In genomic region chr1:7019510-7019909, GRCh38 we compare ENCODE assay signal across 19 cellular contexts.
DNase-seq lines count a peak whose midpoint lies in the region; ATAC-seq and TF ChIP-seq lines count a peak whose summit lies in the region.
"Had no signal": no experiment of that assay in that cellular context is flagged by ENCODE, and none has a peak within 500 bp of the region (broad histone marks: within the 10 kb centered on the region; RNA-seq: fewer than 3 reads in every experiment).

No MANE protein-coding gene starts in this region.

- no peaks in the 10 kb centered on the region for H3K36me3 ChIP-seq in BLaER1
- no peaks in the 10 kb centered on the region for H3K36me3 ChIP-seq in MM.1S (replicated peaks; ENCODE audit: insufficient read depth, low read length)
- H3K36me3 ChIP-seq: MG63 had no signal

- peaks cover 48% of the 10 kb centered on the region for H3K27me3 Mint-ChIP-seq in HFFc6 (ENCODE audit: insufficient read depth)

- H3K79me2 ChIP-seq in MM.1S (ENCODE audit: low read length) = no peaks in the 10 kb centered on the region

- no peaks in the 10 kb centered on the region for H3K9me2 ChIP-seq in MM.1S (replicated peaks; ENCODE audit: insufficient read depth, low read length)

- H3K27me3 ChIP-seq in BLaER1 (no peaks in the 10 kb centered on the region), MM.1S (replicated peaks; ENCODE audit: insufficient read depth, low read length) (peaks cover 32% of the 10 kb centered on the region)
- H3K27me3 ChIP-seq: MG63 had no signal

- peak overlapping the region; percentile 68 for H3K4me2 ChIP-seq in BLaER1
- peak overlapping the region; percentile 60 for H3K4me2 ChIP-seq in MM.1S (ENCODE audit: low read depth, low read length)

- DNase-seq in MM.1S = peak; percentile 58
- DNase-seq in islet precursor cell = peak; percentile 20
- peak; percentile 35 for DNase-seq in mesenteric fat pad (ENCODE audit: low spot score)
- no peak for DNase-seq in activated CD8-positive, alpha-beta memory T cell treated with anti-CD3 and anti-CD28 coated beads, Interleukin-2, amount 50 U/mL, for 4 hours
- DNase-seq in HFFc6 = no peak
- DNase-seq: Caco-2; CD4-positive, CD25-positive, alpha-beta regulatory T cell; GDM1; MG63; NCI-H1048; NCI-H1417 treated with DMSO at 0.1 percent for 48 hours; NCI-H187; NCI-H446; NCI-H526 had no signal

- no peaks in the 10 kb centered on the region for H3K36me3 Mint-ChIP-seq in HFFc6 (ENCODE audit: low read depth)
- H3K36me3 Mint-ChIP-seq: CD4-positive, CD25-positive, alpha-beta regulatory T cell had no signal

- H3K4me1 ChIP-seq in BLaER1 (peaks cover 69% of the 10 kb centered on the region), MM.1S (ENCODE audit: low read length) (peaks cover 10% of the 10 kb centered on the region)
- H3K4me1 ChIP-seq: Caco-2 had no signal

- no peak overlapping the region for H3K4me3 ChIP-seq in BLaER1
- H3K4me3 ChIP-seq in MM.1S (ENCODE audit: low read length) = peak overlapping the region; percentile 13; the same call in 1 of the 2 replicates
- H3K4me3 ChIP-seq: MG63 had no signal

- H3F3A ChIP-seq in MM.1S (ENCODE audit: insufficient read depth, low read length) = peaks cover 6% of the 10 kb centered on the region; the same call in 1 of the 2 replicates

- no peak for ATAC-seq in HG03159 (IDR thresholded peaks at IDR 0.05; ENCODE audit: unreplicated experiment)
- ATAC-seq: HCT116, Panc1, SK-N-SH treated with all-trans-retinoic acid at 6 μM for 48 hours had no signal

- no peak overlapping the region for H3K27ac Mint-ChIP-seq in HFFc6
- H3K27ac Mint-ChIP-seq: CD4-positive, CD25-positive, alpha-beta regulatory T cell had no signal

- TF ChIP-seq CTCF in MM.1S (IDR thresholded peaks at IDR 0.05; ENCODE audit: low read length) (no peak), HFFc6 (IDR thresholded peaks at IDR 0.05) (no peak)

- no peaks in the 10 kb centered on the region for H4K20me1 ChIP-seq in BLaER1
- no peaks in the 10 kb centered on the region for H4K20me1 ChIP-seq in MM.1S (ENCODE audit: insufficient read depth, low read length)

- H3K4me3 Mint-ChIP-seq in HFFc6 = no peak overlapping the region

- H3K9me3 Mint-ChIP-seq in HFFc6 = no peaks in the 10 kb centered on the region
- H3K9me3 Mint-ChIP-seq: CD4-positive, CD25-positive, alpha-beta regulatory T cell had no signal

- H3K27ac ChIP-seq in BLaER1 (peak overlapping the region; percentile 33), MM.1S (ENCODE audit: low read length) (no peak overlapping the region)

- H3K4me1 Mint-ChIP-seq in HFFc6 (ENCODE audit: low read depth) = no peaks in the 10 kb centered on the region

- peak overlapping the region; percentile 20 for H2AFZ ChIP-seq in MM.1S (ENCODE audit: low read length)

- H3K9me3 ChIP-seq in BLaER1 (no peaks in the 10 kb centered on the region), MM.1S (replicated peaks; ENCODE audit: insufficient read depth, low read length) (no peaks in the 10 kb centered on the region)
- H3K9me3 ChIP-seq: Caco-2, MG63 had no signal

- H3K9ac ChIP-seq in BLaER1 (no peak overlapping the region), MM.1S (ENCODE audit: low read length) (no peak overlapping the region)

Comparison
In these comparisons a context has a peak if more than half of its experiments do, and no peak if none do; other contexts are left out.
1. DNase-seq: peak in MM.1S (single experiment), islet precursor cell (single experiment) and mesenteric fat pad (single experiment); none in activated CD8-positive, alpha-beta memory T cell treated with anti-CD3 and anti-CD28 coated beads, Interleukin-2, amount 50 U/mL, for 4 hours (single experiment) and HFFc6 (single experiment).